ENCODE assay signal across 1 cellular context in genomic region chr9:72526901-72527800, GRCh38.
TF ChIP-seq lines count a peak whose summit lies in the region.

No MANE protein-coding gene starts in this region.

TF ChIP-seq in WTC11, 78 proteins besides CTCF, POLR2A, EP300 and RAD21 (continued from another document):
- no peak for TF ChIP-seq ZNF425 (CRISPR knock-in tag; conservative IDR thresholded peaks at IDR 0.05)
- TF ChIP-seq ZNF263 (CRISPR knock-in tag; IDR thresholded peaks at IDR 0.05; ENCODE audit: low read depth), result peak; percentile 92
- TF ChIP-seq FOXP4 (CRISPR knock-in tag; IDR thresholded peaks at IDR 0.05), result no peak
- no peak for TF ChIP-seq ZNF232 (CRISPR knock-in tag; IDR thresholded peaks at IDR 0.05)
- no peak for TF ChIP-seq RELA (CRISPR knock-in tag; IDR thresholded peaks at IDR 0.05; ENCODE audit: borderline replicate concordance)
- no peak for TF ChIP-seq AR (CRISPR knock-in tag; IDR thresholded peaks at IDR 0.05)
- no peak for TF ChIP-seq ZNF219 (CRISPR knock-in tag; IDR thresholded peaks at IDR 0.05; ENCODE audit: borderline replicate concordance)
- no peak for TF ChIP-seq NR2C2 (CRISPR knock-in tag; IDR thresholded peaks at IDR 0.05)
- no peak for TF ChIP-seq PRRX2 (CRISPR knock-in tag; IDR thresholded peaks at IDR 0.05)
- no peak for TF ChIP-seq IRF1 (CRISPR knock-in tag; IDR thresholded peaks at IDR 0.05)
- no peak for TF ChIP-seq ATF2 (CRISPR knock-in tag; IDR thresholded peaks at IDR 0.05; ENCODE audit: borderline replicate concordance, low read depth)
- peak; percentile 50; the same call in 1 of the 2 replicates for TF ChIP-seq FOXK1 (CRISPR knock-in tag; IDR thresholded peaks at IDR 0.05)
- TF ChIP-seq IRF2 (CRISPR knock-in tag; IDR thresholded peaks at IDR 0.05; ENCODE audit: borderline replicate concordance, low read depth), result no peak
- no peak for TF ChIP-seq GABPB1 (CRISPR knock-in tag; IDR thresholded peaks at IDR 0.05)
- no peak for TF ChIP-seq SMAD4 (CRISPR knock-in tag; IDR thresholded peaks at IDR 0.05)
